ENCODE assay signal across 12 cellular contexts in the genomic region with DNA sequence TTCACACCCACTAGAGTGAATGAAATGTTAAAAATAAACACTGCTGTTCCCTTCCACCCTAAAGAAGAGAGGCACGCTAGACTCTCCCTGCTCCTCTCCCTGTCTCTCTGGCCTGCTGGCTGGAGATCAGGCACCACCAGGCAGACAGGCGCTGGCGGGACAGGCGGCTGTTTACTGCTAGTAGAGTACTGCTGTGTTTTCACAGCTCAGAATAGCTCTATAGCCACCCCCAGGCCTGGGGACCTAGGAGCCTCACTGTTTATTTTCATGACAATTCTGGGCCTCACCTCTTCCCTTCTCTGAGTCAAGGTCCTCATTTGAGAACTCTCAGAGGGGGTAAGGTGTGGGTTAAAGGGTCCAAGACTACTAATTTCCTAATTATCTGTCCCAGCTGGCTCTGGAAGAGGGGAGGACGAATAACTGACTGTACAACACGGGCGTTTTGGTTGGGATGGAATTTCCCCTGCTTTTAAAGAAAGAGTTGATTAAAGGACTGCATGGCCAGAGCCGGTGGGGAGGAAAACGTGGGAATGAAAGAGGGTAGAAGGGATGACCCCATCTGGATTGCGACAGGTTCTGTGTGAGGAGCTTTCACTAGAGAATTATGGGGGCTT. TPM values are rescaled to one million over a fixed set of nuclear protein-coding genes. Genes with fewer than 3 reads are reported as not detected.
DNase-seq lines count a peak whose midpoint lies in the region; TF ChIP-seq lines count a peak whose summit lies in the region.
"Had no signal": no experiment of that assay in that cellular context is flagged by ENCODE, and none has a peak within 500 bp of the region (broad histone marks: within the 10 kb centered on the region; RNA-seq: fewer than 3 reads in every experiment).

No MANE protein-coding gene starts in this region.

- no peaks in the 10 kb centered on the region for H3K9me3 Mint-ChIP-seq in activated CD4-positive, alpha-beta T cell treated with anti-CD3 and anti-CD28 coated beads, Interleukin-2, amount 10 ng/mL, durations not matched to agents 7 days and 5 days

- no peak overlapping the region for H3K4me3 ChIP-seq in brain microvascular endothelial cell (ENCODE audit: low read depth, low read length)

- no peak overlapping the region for H3K4me3 Mint-ChIP-seq in activated CD4-positive, alpha-beta T cell treated with anti-CD3 and anti-CD28 coated beads, Interleukin-2, amount 10 ng/mL, durations not matched to agents 7 days and 5 days

- CTCF ChIA-PET in GM10248 (lab: Yijun Ruan, JAX), result interaction anchor here (2.6 kb wide), 1 partner anchor 16 kb away, joined by 6 read pairs; no protein-coding TSS in a partner anchor
- CTCF ChIA-PET in activated CD4-positive, alpha-beta T cell treated with anti-CD3 and anti-CD28 coated beads, Interleukin-2, amount 10 ng/mL, durations not matched to agents 7 days and 5 days (lab: Charles Lee), result no interaction called here

- H3K36me3 ChIP-seq in brain microvascular endothelial cell (replicated peaks), result no peaks in the 10 kb centered on the region

- peaks cover 19% of the 10 kb centered on the region for H3K27me3 Mint-ChIP-seq in activated CD4-positive, alpha-beta T cell treated with anti-CD3 and anti-CD28 coated beads, Interleukin-2, amount 10 ng/mL, durations not matched to agents 7 days and 5 days

- no peak overlapping the region for H3K27ac Mint-ChIP-seq in activated CD4-positive, alpha-beta T cell treated with anti-CD3 and anti-CD28 coated beads, Interleukin-2, amount 10 ng/mL, durations not matched to agents 7 days and 5 days

- H3K27ac ChIP-seq in brain microvascular endothelial cell, result no peak overlapping the region
- H3K27ac ChIP-seq: HL-60 had no signal

- TF ChIP-seq CTCF in brain microvascular endothelial cell (IDR thresholded peaks at IDR 0.05; ENCODE audit: low read depth, low read length, missing control alignments), result no peak
- no peak for TF ChIP-seq CTCF in GM10248 (IDR thresholded peaks at IDR 0.05; ENCODE audit: control extremely low read depth, extremely low read depth, low read depth, missing control alignments)

- peaks cover 2% of the 10 kb centered on the region for H3K4me1 Mint-ChIP-seq in activated CD4-positive, alpha-beta T cell treated with anti-CD3 and anti-CD28 coated beads, Interleukin-2, amount 10 ng/mL, durations not matched to agents 7 days and 5 days

- DNase-seq in GM03348 (ENCODE audit: low spot score) (peak; percentile 68), brain microvascular endothelial cell (peak; percentile 16), left kidney (ENCODE audit: low read depth, low spot score) (peak; percentile 23), retina (peak; percentile 14), D341Med (ENCODE audit: low spot score) (no peak), GM10248 (ENCODE audit: extremely low spot score) (no peak), 8988T (no peak)
- no peak for DNase-seq in activated CD4-positive, alpha-beta T cell treated with anti-CD3 and anti-CD28 coated beads, Interleukin-2, amount 10 ng/mL, durations not matched to agents 7 days and 5 days
- DNase-seq: activated CD4-positive, CD25-positive, alpha-beta regulatory T cell; NCI-H446 treated with DMSO at 0.1 percent for 48 hours had no signal

- H3K36me3 Mint-ChIP-seq in activated CD4-positive, alpha-beta T cell treated with anti-CD3 and anti-CD28 coated beads, Interleukin-2, amount 10 ng/mL, durations not matched to agents 7 days and 5 days (ENCODE audit: low read depth), result no peaks in the 10 kb centered on the region

- no peaks in the 10 kb centered on the region for H3K27me3 ChIP-seq in brain microvascular endothelial cell (replicated peaks)

- in situ Hi-C loops in brain microvascular endothelial cell (cut with HindIII; ENCODE audit: low pct_ligation_motif_present, low sequenced_read_pairs), result no loop called here

- POLR2A ChIA-PET in GM10248 (lab: Yijun Ruan, JAX), result no interaction called here
- POLR2A ChIA-PET in activated CD4-positive, alpha-beta T cell treated with anti-CD3 and anti-CD28 coated beads, Interleukin-2, amount 10 ng/mL, durations not matched to agents 7 days and 5 days (lab: Charles Lee), result no interaction called here

RNA-seq across cellular contexts. Expression of gene G6PC1, which starts 9.0 kb away (rescaled TPM):
- total RNA-seq in activated CD4-positive, alpha-beta T cell treated with anti-CD3 and anti-CD28 coated beads, Interleukin-2, amount 10 ng/mL, durations not matched to agents 7 days and 5 days, result not detected
- total RNA-seq: G401 had no signal

RNA-seq across cellular contexts. Expression of gene AOC3, which starts 40.6 kb away (rescaled TPM):
- under 1 TPM; 0.56 to 0.79 TPM for total RNA-seq in activated CD4-positive, alpha-beta T cell treated with anti-CD3 and anti-CD28 coated beads, Interleukin-2, amount 10 ng/mL, durations not matched to agents 7 days and 5 days

RNA-seq across cellular contexts. Expression of gene AOC2, which starts 47.3 kb away (rescaled TPM):
- total RNA-seq in activated CD4-positive, alpha-beta T cell treated with anti-CD3 and anti-CD28 coated beads, Interleukin-2, amount 10 ng/mL, durations not matched to agents 7 days and 5 days, result 1 to 10 TPM; 1.5 to 1.9 TPM
- total RNA-seq: G401 had no signal

RNA-seq across cellular contexts. Expression of gene PSME3, which starts 58.4 kb away (rescaled TPM):
- 100 to 1,000 TPM; 110 to 111 TPM for total RNA-seq in activated CD4-positive, alpha-beta T cell treated with anti-CD3 and anti-CD28 coated beads, Interleukin-2, amount 10 ng/mL, durations not matched to agents 7 days and 5 days

Comparison
In these comparisons a context has a peak if more than half of its experiments do, and no peak if none do; other contexts are left out.
1. DNase-seq: peak in GM03348 (single experiment), brain microvascular endothelial cell (single experiment), left kidney (single experiment) and retina (single experiment); none in D341Med (single experiment), GM10248 (single experiment), 8988T (single experiment) and activated CD4-positive, alpha-beta T cell treated with anti-CD3 and anti-CD28 coated beads, Interleukin-2, amount 10 ng/mL, durations not matched to agents 7 days and 5 days (single experiment).